Comparison of ENCODE assay signal across 15 cellular contexts in the genomic region with DNA sequence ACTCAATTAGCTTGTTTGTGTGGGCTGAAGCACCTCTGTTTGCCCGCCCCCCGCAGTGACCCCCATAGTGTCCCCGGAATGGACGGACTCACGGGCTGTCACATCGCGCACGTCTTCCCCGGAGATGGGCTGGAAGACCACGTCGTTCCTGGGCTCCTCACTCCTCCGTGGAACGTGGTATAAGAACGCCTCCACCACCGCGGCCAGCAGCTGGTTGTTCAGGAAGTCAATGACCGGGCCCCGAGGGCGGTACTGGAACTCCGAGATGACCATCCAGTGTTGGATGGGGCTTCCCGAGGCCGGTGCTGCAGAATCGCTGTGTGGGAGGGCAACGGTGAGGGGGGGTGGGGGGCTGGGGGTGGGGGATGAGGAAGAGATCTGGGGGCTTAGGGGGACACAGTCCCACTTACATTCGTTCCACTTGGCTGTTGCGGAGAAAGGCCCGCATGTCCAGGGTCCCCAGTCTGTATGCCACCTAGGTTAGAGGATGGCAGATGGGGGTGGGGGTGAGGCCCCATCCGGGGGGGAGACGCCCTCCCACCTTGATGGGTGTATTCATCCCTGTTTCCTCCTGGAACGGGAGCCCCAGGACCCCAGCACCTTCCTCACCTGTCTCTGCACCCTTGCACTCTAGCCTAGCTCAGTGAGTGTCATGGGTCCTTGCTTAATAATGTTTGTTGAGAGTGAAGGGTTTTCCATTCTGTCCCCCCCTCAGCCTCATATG.
"Had no signal": no experiment of that assay in that cellular context is flagged by ENCODE, and none has a peak within 500 bp of the region (broad histone marks: within the 10 kb centered on the region; RNA-seq: fewer than 3 reads in every experiment).

No MANE protein-coding gene starts in this region.

- DNase-seq: effector memory CD4-positive, alpha-beta T cell; immature natural killer cell; natural killer cell; ovary; right cardiac atrium; small intestine; stimulated activated CD4-positive, alpha-beta T cell treated with anti-CD3 and anti-CD28 coated beads, Interleukin-2, amount 100 ng/mL, for 48 hours; stimulated activated naive CD8-positive, alpha-beta T cell treated with anti-CD3 and anti-CD28 coated beads, Interleukin-15, Interleukin-2, amounts not matched to agents 100 U/mL and 50 U/mL, for 24 hours; thyroid gland had no signal

- H3K4me3 Mint-ChIP-seq: immature natural killer cell, natural killer cell, neural crest cell, type B pancreatic cell had no signal

- H3K4me3 ChIP-seq: mucosa of descending colon, ovary, suprapubic skin, thyroid gland had no signal

- H3K27ac Mint-ChIP-seq: immature natural killer cell, natural killer cell, progenitor cell of endocrine pancreas, type B pancreatic cell had no signal

- H3K27ac ChIP-seq: ovary, suprapubic skin, thyroid gland had no signal

- H3K36me3 Mint-ChIP-seq: immature natural killer cell, natural killer cell, type B pancreatic cell had no signal

- H3K9me3 ChIP-seq: mucosa of descending colon, ovary, suprapubic skin, thyroid gland had no signal

- H3K27me3 ChIP-seq: ovary, thyroid gland had no signal

- H3K36me3 ChIP-seq: ovary, suprapubic skin, thyroid gland had no signal

- H3K9me3 Mint-ChIP-seq: immature natural killer cell, natural killer cell, neural crest cell, type B pancreatic cell had no signal

- ATAC-seq: esophagus mucosa; natural killer cell; right cardiac atrium; stimulated activated naive CD8-positive, alpha-beta T cell treated with anti-CD3 and anti-CD28 coated beads, Interleukin-15, Interleukin-2, amounts not matched to agents 100 U/mL and 50 U/mL, for 24 hours had no signal
